Comparison of ENCODE assay signal across 1 cellular context in genomic region chr17:59219992-59220327, GRCh38.
TF ChIP-seq lines count a peak whose summit lies in the region.

No MANE protein-coding gene starts in this region.

TF ChIP-seq in K562, 482 proteins besides CTCF, POLR2A, EP300 and RAD21 (continued from another document):
- TF ChIP-seq ZNF449 (CRISPR knock-in tag; IDR thresholded peaks at IDR 0.05) (no peak), ARID3A (IDR thresholded peaks at IDR 0.05; ENCODE audit: borderline replicate concordance, low read depth, low read length) (no peak), ZNF766 (CRISPR knock-in tag; conservative IDR thresholded peaks at IDR 0.05) (0 out of 2 replicates have a peak, but pooled peaks have one; percentile 17), ZNF592 (IDR thresholded peaks at IDR 0.05) (0 out of 2 replicates have a peak, but pooled peaks have one; percentile 7), ZNF280B (CRISPR knock-in tag; IDR thresholded peaks at IDR 0.05) (no peak)
